Comparison of ENCODE assay signal across 26 cellular contexts in the genomic region with DNA sequence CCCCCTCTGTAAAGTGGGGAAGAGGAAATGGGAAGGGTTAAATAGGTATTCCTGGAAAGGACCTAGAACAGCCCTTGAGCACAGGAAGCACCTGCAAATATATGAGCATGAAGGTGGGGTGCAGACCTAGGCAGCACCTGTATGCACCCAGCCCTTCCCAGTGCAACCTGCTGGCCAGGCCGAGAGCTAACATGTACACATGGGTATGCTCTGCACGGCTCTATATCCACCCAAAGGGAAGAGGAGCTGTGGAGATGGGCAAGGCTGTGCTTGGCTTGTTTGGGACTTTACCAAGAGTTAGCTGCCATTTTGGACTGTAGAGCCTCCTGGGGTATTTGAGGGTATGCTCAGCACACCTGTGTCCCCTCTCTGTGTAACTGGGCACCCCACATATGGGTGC.
"Had no signal": no experiment of that assay in that cellular context is flagged by ENCODE, and none has a peak within 500 bp of the region (broad histone marks: within the 10 kb centered on the region; RNA-seq: fewer than 3 reads in every experiment).

No MANE protein-coding gene starts in this region.

- H3K36me3 Mint-ChIP-seq: activated naive CD8-positive, alpha-beta T cell treated with anti-CD3 and anti-CD28 coated beads, Interleukin-2, amount 10 ng/mL, durations not matched to agents 7 days and 5 days had no signal

- DNase-seq: activated CD4-positive, alpha-beta memory T cell treated with anti-CD3 and anti-CD28 coated beads, Interleukin-2, amount 10 ng/mL, durations not matched to agents 7 days and 5 days; activated CD4-positive, alpha-beta T cell treated with anti-CD3 and anti-CD28 coated beads, Interleukin-2, amount 10 ng/mL, durations not matched to agents 7 days and 5 days; activated CD4-positive, CD25-positive, alpha-beta regulatory T cell; activated naive CD4-positive, alpha-beta T cell treated with anti-CD3 and anti-CD28 coated beads, Interleukin-2, amount 50 U/mL, for 16 hours; activated naive CD8-positive, alpha-beta T cell treated with anti-CD3 and anti-CD28 coated beads, Interleukin-2, amount 10 ng/mL, durations not matched to agents 7 days and 5 days; activated T-cell treated with anti-CD3 and anti-CD28 coated beads, Interleukin-2, amount 50 U/mL, for 72 hours; aorta; caudate nucleus; MG63; NCI-H1105; NCI-H1436; NCI-H1694 treated with DMSO at 0.1 percent for 48 hours; NCI-H2029 treated with DMSO at 0.1 percent for 48 hours; NCI-H510A treated with DMSO at 0.1 percent for 48 hours; NCI-H69; NK-92 treated with Interleukin-12 subunit alpha and Interleukin-12 subunit beta, amount 100 ng/mL, for 24 hours; OCI-M1; Right ventricle myocardium superior; RPMI8226; SJCRH30; SK-N-SH; T-helper 1 cell had no signal

- H3K27ac ChIP-seq: breast epithelium, SJCRH30, VCaP had no signal

- H3K36me3 ChIP-seq: breast epithelium, MG63, SJCRH30 had no signal

- H3K4me3 ChIP-seq: breast epithelium, MG63, SJCRH30 had no signal

- H3K9ac ChIP-seq: SK-N-SH had no signal

- H3K9me2 ChIP-seq: SK-N-SH had no signal

- H3K4me1 Mint-ChIP-seq: activated CD4-positive, alpha-beta memory T cell treated with anti-CD3 and anti-CD28 coated beads, Interleukin-2, amount 10 ng/mL, durations not matched to agents 7 days and 5 days; activated CD4-positive, alpha-beta T cell treated with anti-CD3 and anti-CD28 coated beads, Interleukin-2, amount 10 ng/mL, durations not matched to agents 7 days and 5 days had no signal

- ATAC-seq: activated T-cell treated with anti-CD3 and anti-CD28 coated beads, Interleukin-2, amount 50 U/mL, for 72 hours; Panc1 had no signal

- H3K9me3 ChIP-seq: breast epithelium, SJCRH30, SK-N-SH had no signal

- H3K27me3 ChIP-seq: breast epithelium, MG63, SJCRH30 had no signal

- H3K4me2 ChIP-seq: SK-N-SH had no signal

- H3K27me3 Mint-ChIP-seq: activated CD4-positive, alpha-beta memory T cell treated with anti-CD3 and anti-CD28 coated beads, Interleukin-2, amount 10 ng/mL, durations not matched to agents 7 days and 5 days; activated CD4-positive, alpha-beta T cell treated with anti-CD3 and anti-CD28 coated beads, Interleukin-2, amount 10 ng/mL, durations not matched to agents 7 days and 5 days had no signal

- H3K4me1 ChIP-seq: breast epithelium, SJCRH30 had no signal

- H3K27ac Mint-ChIP-seq: activated CD4-positive, alpha-beta memory T cell treated with anti-CD3 and anti-CD28 coated beads, Interleukin-2, amount 10 ng/mL, durations not matched to agents 7 days and 5 days; activated CD4-positive, alpha-beta T cell treated with anti-CD3 and anti-CD28 coated beads, Interleukin-2, amount 10 ng/mL, durations not matched to agents 7 days and 5 days; activated naive CD8-positive, alpha-beta T cell treated with anti-CD3 and anti-CD28 coated beads, Interleukin-2, amount 10 ng/mL, durations not matched to agents 7 days and 5 days; activated T-cell treated with anti-CD3 and anti-CD28 coated beads, Interleukin-2, amount 50 U/mL, for 72 hours; activated T-helper 2 cell treated with anti-CD3 and anti-CD28 coated beads, Interferon-gamma antibody, Interleukin-2, Interleukin-4, amounts not matched to agents 10 μg/mL and 5 μg/mL and 100 μg/mL, durations not matched to agents 14 hours and 24 hours and 36 hours had no signal

- H3K4me3 Mint-ChIP-seq: activated CD4-positive, alpha-beta memory T cell treated with anti-CD3 and anti-CD28 coated beads, Interleukin-2, amount 10 ng/mL, durations not matched to agents 7 days and 5 days; activated CD4-positive, alpha-beta T cell treated with anti-CD3 and anti-CD28 coated beads, Interleukin-2, amount 10 ng/mL, durations not matched to agents 7 days and 5 days; activated naive CD8-positive, alpha-beta T cell treated with anti-CD3 and anti-CD28 coated beads, Interleukin-2, amount 10 ng/mL, durations not matched to agents 7 days and 5 days; activated T-cell treated with anti-CD3 and anti-CD28 coated beads, Interleukin-2, amount 50 U/mL, for 72 hours had no signal
